In the genomic region with DNA sequence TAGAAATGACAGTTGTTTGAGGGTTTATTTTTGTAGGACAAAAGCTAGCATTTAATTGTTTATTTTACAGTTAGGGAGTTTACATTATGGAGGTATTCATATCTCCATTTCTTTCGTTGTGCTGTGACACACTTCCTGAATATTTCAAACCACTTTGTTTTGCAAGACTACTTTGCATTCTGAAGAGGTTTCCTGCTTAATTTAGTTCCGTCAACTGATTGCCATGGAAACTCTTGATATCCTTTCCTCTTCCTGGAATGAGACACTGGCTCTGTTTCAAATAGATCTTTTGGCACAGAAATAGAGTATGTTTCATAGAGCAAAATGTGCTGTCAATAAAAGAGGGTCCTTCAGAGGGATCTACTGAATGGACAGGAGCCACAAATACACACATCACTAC, we compare ENCODE assay signal across 8 cellular contexts.
DNase-seq lines count a peak whose midpoint lies in the region; ATAC-seq and TF ChIP-seq lines count a peak whose summit lies in the region.

No MANE protein-coding gene starts in this region.

- H3K27me3 ChIP-seq in parathyroid adenoma (ENCODE audit: control insufficient read depth, insufficient read depth, low read length), result no peaks in the 10 kb centered on the region

- H3K27ac ChIP-seq in epithelial cell of prostate, result peak overlapping the region; percentile 44
- peak overlapping the region; percentile 24 for H3K27ac ChIP-seq in parathyroid adenoma

- H3K4me2 ChIP-seq in parathyroid adenoma (ENCODE audit: low read length), result no peak overlapping the region

- no peak overlapping the region for H3K9ac ChIP-seq in parathyroid adenoma

- no peaks in the 10 kb centered on the region for H3K4me1 ChIP-seq in parathyroid adenoma

- H3K36me3 ChIP-seq in parathyroid adenoma (ENCODE audit: control insufficient read depth, insufficient read depth, low read length), result no peaks in the 10 kb centered on the region

- H2AFZ ChIP-seq in parathyroid adenoma, result no peak overlapping the region

- no peak for ATAC-seq in GM18498 (IDR thresholded peaks at IDR 0.05; ENCODE audit: unreplicated experiment)
- ATAC-seq in GM18502 (IDR thresholded peaks at IDR 0.05; ENCODE audit: poor library complexity, unreplicated experiment), result no peak

- no peaks in the 10 kb centered on the region for H3K79me2 ChIP-seq in parathyroid adenoma

- DNase-seq in GM03348 (ENCODE audit: low spot score) (peak; percentile 32), NOMO-1 (lab: John Stamatoyannopoulos, UW; ENCODE audit: unreplicated experiment in 2 of 2) (peak; percentile 71 to 96), epithelial cell of prostate (ENCODE audit: low read depth, low spot score) (no peak), DMS114 treated with DMSO at 0.1 percent for 48 hours (lab: John Stamatoyannopoulos, UW; ENCODE audit: unreplicated experiment) (no peak), NCI-H2171 (lab: John Stamatoyannopoulos, UW) (no peak)

- no peak for TF ChIP-seq CTCF in parathyroid adenoma (IDR thresholded peaks at IDR 0.05)

- no peaks in the 10 kb centered on the region for H3K9me3 ChIP-seq in parathyroid adenoma (ENCODE audit: control insufficient read depth, low read length)

- no peak overlapping the region for H3K4me3 ChIP-seq in parathyroid adenoma (ENCODE audit: low read depth, low read length)

Comparison
In these comparisons a context has a peak if more than half of its experiments do, and no peak if none do; other contexts are left out.
1. DNase-seq: peak in GM03348 (single experiment) and NOMO-1 (2 of 2); none in epithelial cell of prostate (single experiment), DMS114 treated with DMSO at 0.1 percent for 48 hours (single experiment) and NCI-H2171 (single experiment).